28 cellular contexts compared by ENCODE assay signal in genomic region chr16:49862694-49863093, GRCh38.
"Had no signal": no experiment of that assay in that cellular context is flagged by ENCODE, and none has a peak within 500 bp of the region (broad histone marks: within the 10 kb centered on the region; RNA-seq: fewer than 3 reads in every experiment).

No MANE protein-coding gene starts in this region.

- H3K4me3 Mint-ChIP-seq: stimulated activated effector memory CD8-positive, alpha-beta T cell treated with anti-CD3 and anti-CD28 coated beads, Interleukin-12 subunit alpha, Interleukin-12 subunit beta, amount 100 ng/mL, for 72 hours; stimulated activated memory B cell treated with anti-CD40 and anti-IgM and Interleukin-4, amounts not matched to agents 10 μg/mL and 1 μg/mL and 100 μg/mL, for 72 hours; stimulated activated naive B cell treated with anti-CD40 and anti-IgM and Interleukin-4, amounts not matched to agents 10 μg/mL and 1 μg/mL and 100 μg/mL, for 72 hours; stimulated activated naive CD8-positive, alpha-beta T cell treated with anti-CD3 and anti-CD28 coated beads, Interleukin-15, amount 100 ng/mL, for 72 hours; stimulated activated naive CD8-positive, alpha-beta T cell treated with anti-CD3 and anti-CD28 coated beads, Interleukin-15, Interleukin-2, amounts not matched to agents 100 ng/mL and 50 ng/mL, for 24 hours; type B pancreatic cell had no signal

- DNase-seq: stimulated activated CD4-positive, alpha-beta T cell treated with anti-CD3 and anti-CD28 coated beads, Interleukin-2, amount 100 ng/mL, for 48 hours; stimulated activated CD4-positive, alpha-beta T cell treated with anti-CD3 and anti-CD28 coated beads, Interleukin-4, amount 100 ng/mL, for 1 hour; stimulated activated CD4-positive, alpha-beta T cell treated with anti-CD3 and anti-CD28 coated beads, Interleukin-4, amount 100 ng/mL, for 24 hours; stimulated activated CD4-positive, alpha-beta T cell treated with anti-CD3 and anti-CD28 coated beads, Interleukin-4, amount 100 ng/mL, for 4 hours; stimulated activated CD8-positive, alpha-beta memory T cell treated with anti-CD3 and anti-CD28 coated beads, Interleukin-4, amount 100 ng/mL, for 48 hours; stimulated activated naive B cell treated with anti-CD40 and anti-IgM and Interleukin-4, amounts not matched to agents 10 μg/mL and 1 μg/mL and 100 μg/mL, for 72 hours; stimulated activated naive CD4-positive, alpha-beta T cell; stimulated activated naive CD4-positive, alpha-beta T cell treated with Interleukin-2 at 50 U/mL for 16 hours; stimulated activated naive CD8-positive, alpha-beta T cell treated with anti-CD3 and anti-CD28 coated beads, Interleukin-15, amount 100 ng/mL, for 72 hours; stimulated activated naive CD8-positive, alpha-beta T cell treated with anti-CD3 and anti-CD28 coated beads, Interleukin-15, Interleukin-2, amounts not matched to agents 100 U/mL and 50 U/mL, for 24 hours; stomach; substantia nigra; testis; thyroid gland; tibial artery; transverse colon; trophoblast cell; upper lobe of left lung; upper lobe of right lung; uterus had no signal

- H3K4me3 ChIP-seq: stomach, suprapubic skin, testis, thoracic aorta, thyroid gland, tibial artery, tibial nerve, transverse colon, upper lobe of left lung, upper lobe of right lung, uterus, vagina had no signal

- H3K27ac ChIP-seq: stomach, suprapubic skin, testis, thoracic aorta, thyroid gland, tibial artery, tibial nerve, transverse colon, upper lobe of left lung, upper lobe of right lung, uterus, vagina had no signal

- H3K9me3 ChIP-seq: stomach, suprapubic skin, testis, thoracic aorta, thyroid gland, tibial artery, tibial nerve, transverse colon, upper lobe of left lung, upper lobe of right lung, uterus, vagina had no signal

- H3K36me3 Mint-ChIP-seq: stimulated activated memory B cell treated with anti-CD40 and anti-IgM and Interleukin-4, amounts not matched to agents 10 μg/mL and 1 μg/mL and 100 μg/mL, for 72 hours; stimulated activated naive B cell treated with anti-CD40 and anti-IgM and Interleukin-4, amounts not matched to agents 10 μg/mL and 1 μg/mL and 100 μg/mL, for 72 hours; type B pancreatic cell had no signal

- H3K27me3 ChIP-seq: testis, thyroid gland, tibial artery, transverse colon, uterus, vagina had no signal

- H3K9me3 Mint-ChIP-seq: stimulated activated effector memory CD8-positive, alpha-beta T cell treated with anti-CD3 and anti-CD28 coated beads, Interleukin-12 subunit alpha, Interleukin-12 subunit beta, amount 100 ng/mL, for 72 hours; stimulated activated memory B cell treated with anti-CD40 and anti-IgM and Interleukin-4, amounts not matched to agents 10 μg/mL and 1 μg/mL and 100 μg/mL, for 72 hours; stimulated activated naive B cell treated with anti-CD40 and anti-IgM and Interleukin-4, amounts not matched to agents 10 μg/mL and 1 μg/mL and 100 μg/mL, for 72 hours; stimulated activated naive CD8-positive, alpha-beta T cell treated with anti-CD3 and anti-CD28 coated beads, Interleukin-15, amount 100 ng/mL, for 72 hours; stimulated activated naive CD8-positive, alpha-beta T cell treated with anti-CD3 and anti-CD28 coated beads, Interleukin-15, Interleukin-2, amounts not matched to agents 100 ng/mL and 50 ng/mL, for 24 hours; type B pancreatic cell had no signal

- ATAC-seq: stimulated activated effector memory CD8-positive, alpha-beta T cell treated with anti-CD3 and anti-CD28 coated beads, Interleukin-12 subunit alpha, Interleukin-12 subunit beta, amount 100 ng/mL, for 72 hours; stimulated activated memory B cell treated with anti-CD40 and anti-IgM and Interleukin-4, amounts not matched to agents 10 μg/mL and 1 μg/mL and 100 μg/mL, for 72 hours; stimulated activated naive B cell treated with anti-CD40 and anti-IgM and Interleukin-4, amounts not matched to agents 10 μg/mL and 1 μg/mL and 100 μg/mL, for 72 hours; stimulated activated naive CD8-positive, alpha-beta T cell treated with anti-CD3 and anti-CD28 coated beads, Interleukin-15, amount 100 ng/mL, for 72 hours; stimulated activated naive CD8-positive, alpha-beta T cell treated with anti-CD3 and anti-CD28 coated beads, Interleukin-15, Interleukin-2, amounts not matched to agents 100 U/mL and 50 U/mL, for 24 hours; upper lobe of right lung had no signal

- H3K36me3 ChIP-seq: stomach, suprapubic skin, thoracic aorta, thyroid gland, tibial artery, tibial nerve, transverse colon, upper lobe of left lung, upper lobe of right lung, uterus, vagina had no signal

- H3K27ac Mint-ChIP-seq: stimulated activated effector memory CD8-positive, alpha-beta T cell treated with anti-CD3 and anti-CD28 coated beads, Interleukin-12 subunit alpha, Interleukin-12 subunit beta, amount 100 ng/mL, for 72 hours; stimulated activated memory B cell treated with anti-CD40 and anti-IgM and Interleukin-4, amounts not matched to agents 10 μg/mL and 1 μg/mL and 100 μg/mL, for 72 hours; stimulated activated naive B cell treated with anti-CD40 and anti-IgM and Interleukin-4, amounts not matched to agents 10 μg/mL and 1 μg/mL and 100 μg/mL, for 72 hours; stimulated activated naive CD8-positive, alpha-beta T cell treated with anti-CD3 and anti-CD28 coated beads, Interleukin-15, amount 100 ng/mL, for 72 hours; stimulated activated naive CD8-positive, alpha-beta T cell treated with anti-CD3 and anti-CD28 coated beads, Interleukin-15, Interleukin-2, amounts not matched to agents 100 ng/mL and 50 ng/mL, for 24 hours; type B pancreatic cell had no signal
